8 cellular contexts compared by ENCODE assay signal in the genomic region with DNA sequence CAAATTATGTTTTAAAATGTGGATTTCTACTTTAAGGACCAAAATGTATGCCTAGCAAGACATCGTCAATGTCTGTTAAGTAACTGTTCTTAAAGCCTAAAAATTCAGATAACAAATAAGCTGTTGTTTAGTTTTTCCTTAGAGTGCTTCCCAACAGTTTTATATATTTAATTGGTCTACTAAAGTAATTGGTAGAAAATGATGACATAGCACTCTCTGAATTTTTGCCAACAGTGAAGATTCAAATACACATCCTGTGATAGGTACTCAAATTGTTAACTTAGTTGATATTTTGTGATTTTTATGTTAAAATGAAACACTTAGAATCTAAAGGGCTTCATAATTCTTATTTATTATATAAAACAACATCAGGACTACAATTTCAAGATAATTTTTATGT.
"Had no signal": no experiment of that assay in that cellular context is flagged by ENCODE, and none has a peak within 500 bp of the region (broad histone marks: within the 10 kb centered on the region; RNA-seq: fewer than 3 reads in every experiment).

No MANE protein-coding gene starts in this region.

- H3K4me1 ChIP-seq: HAP-1 had no signal

- ATAC-seq: HCT116 had no signal

- H3K4me3 ChIP-seq: GM23248, HAP-1 had no signal

- H3K36me3 ChIP-seq: HAP-1 had no signal

- H3K9me3 ChIP-seq: HAP-1 had no signal

- DNase-seq: GM23248, GOT3, H7, HFFc6, KG1 had no signal

- H3K27ac ChIP-seq: GM23248, HL-60 had no signal

- H2AFZ ChIP-seq: GM23248 had no signal

- H3K9ac ChIP-seq: GM23248 had no signal
